Comparison of ENCODE assay signal across 13 cellular contexts in the genomic region with DNA sequence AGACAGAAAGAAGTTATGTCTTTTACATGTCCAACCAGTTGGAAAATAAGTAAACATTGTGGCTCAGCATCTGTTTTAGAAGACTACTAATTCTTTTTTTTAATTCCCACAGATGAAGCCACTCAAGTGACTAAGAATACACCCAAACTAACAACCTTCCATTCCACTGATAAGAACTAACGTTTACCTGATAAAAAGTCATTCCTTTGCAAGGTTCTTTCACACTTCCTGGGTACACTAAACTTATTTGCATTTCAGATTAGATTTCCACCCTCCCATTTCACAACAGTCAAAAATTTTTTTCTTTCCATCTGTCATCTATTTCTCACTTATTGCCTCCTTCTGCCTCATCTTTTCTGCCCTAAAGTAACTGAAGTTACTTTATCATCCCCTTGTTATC.
"Had no signal": no experiment of that assay in that cellular context is flagged by ENCODE, and none has a peak within 500 bp of the region (broad histone marks: within the 10 kb centered on the region; RNA-seq: fewer than 3 reads in every experiment).

No MANE protein-coding gene starts in this region.

- H3K36me3 ChIP-seq: right atrium auricular region, upper lobe of left lung had no signal

- H3K4me3 ChIP-seq: right atrium auricular region, SK-N-MC, skin epidermis, upper lobe of left lung had no signal

- H3K27me3 Mint-ChIP-seq: activated B cell treated with CpG ODN at 0.5 μM for 24 hours had no signal

- H3K36me3 Mint-ChIP-seq: stimulated activated memory B cell treated with anti-CD40 and anti-IgM and Interleukin-4, amounts not matched to agents 10 μg/mL and 1 μg/mL and 100 μg/mL, for 72 hours had no signal

- H3K27ac Mint-ChIP-seq: activated B cell treated with CpG ODN at 0.5 μM for 24 hours; activated naive CD4-positive, alpha-beta T cell treated with anti-CD3 and anti-CD28 coated beads for 36 hours; endodermal cell; stimulated activated memory B cell treated with anti-CD40 and anti-IgM and Interleukin-4, amounts not matched to agents 10 μg/mL and 1 μg/mL and 100 μg/mL, for 72 hours had no signal

- ATAC-seq: stimulated activated memory B cell treated with anti-CD40 and anti-IgM and Interleukin-4, amounts not matched to agents 10 μg/mL and 1 μg/mL and 100 μg/mL, for 72 hours had no signal

- H3K27me3 ChIP-seq: right atrium auricular region, upper lobe of left lung had no signal

- H3K4me3 Mint-ChIP-seq: activated B cell treated with CpG ODN at 0.5 μM for 24 hours; activated naive CD4-positive, alpha-beta T cell treated with anti-CD3 and anti-CD28 coated beads for 36 hours; endodermal cell; stimulated activated memory B cell treated with anti-CD40 and anti-IgM and Interleukin-4, amounts not matched to agents 10 μg/mL and 1 μg/mL and 100 μg/mL, for 72 hours had no signal

- H3K4me1 ChIP-seq: upper lobe of left lung had no signal

- DNase-seq: activated B cell treated with CpG ODN at 0.5 μM for 24 hours; activated naive CD4-positive, alpha-beta T cell treated with anti-CD3 and anti-CD28 coated beads for 36 hours; cerebellar nuclear complex; endodermal cell; hippocampal formation; kidney glomerular epithelial cell; posterior cingulate gyrus; T-helper 1 cell; upper lobe of left lung had no signal

- H3K27ac ChIP-seq: right atrium auricular region, SK-N-MC, skin epidermis, upper lobe of left lung had no signal

- H3K9me3 ChIP-seq: right atrium auricular region, upper lobe of left lung had no signal

- H3K4me1 Mint-ChIP-seq: activated B cell treated with CpG ODN at 0.5 μM for 24 hours; stimulated activated memory B cell treated with anti-CD40 and anti-IgM and Interleukin-4, amounts not matched to agents 10 μg/mL and 1 μg/mL and 100 μg/mL, for 72 hours had no signal
